In genomic region chr1:151947140-151947539, GRCh38 we compare ENCODE assay signal across 14 cellular contexts. TPM values are rescaled to one million over a fixed set of nuclear protein-coding genes. Genes with fewer than 3 reads are reported as not detected.
DNase-seq lines count a peak whose midpoint lies in the region; ATAC-seq, FAIRE-seq and TF ChIP-seq lines count a peak whose summit lies in the region.
"Had no signal": no experiment of that assay in that cellular context is flagged by ENCODE, and none has a peak within 500 bp of the region (broad histone marks: within the 10 kb centered on the region; RNA-seq: fewer than 3 reads in every experiment).

No MANE protein-coding gene starts in this region.

- no peak for TF ChIP-seq CTCF in epithelial cell of esophagus (IDR thresholded peaks at IDR 0.05; ENCODE audit: insufficient read depth, low read depth, low read length, missing control alignments)

- intact Hi-C loops in activated CD4-positive, alpha-beta T cell treated with anti-CD3 and anti-CD28 coated beads, Interleukin-2, amount 10 ng/mL, durations not matched to agents 24 days and 14 days (cut with micrococcal nuclease), result no loop called here

- no peak overlapping the region for H3K4me3 ChIP-seq in epithelial cell of esophagus (ENCODE audit: low read length)
- H3K4me3 ChIP-seq: SJSA1, uterus had no signal

- H3K4me1 Mint-ChIP-seq in activated CD4-positive, alpha-beta T cell treated with anti-CD3 and anti-CD28 coated beads, Interleukin-2, amount 10 ng/mL, durations not matched to agents 24 days and 14 days, result peaks cover 25% of the 10 kb centered on the region
- H3K4me1 Mint-ChIP-seq in stimulated activated effector memory CD8-positive, alpha-beta T cell treated with anti-CD3 and anti-CD28 coated beads, Interleukin-12 subunit alpha, Interleukin-12 subunit beta, amount 100 ng/mL, for 72 hours, result peaks cover 41% of the 10 kb centered on the region

- H3K27me3 Mint-ChIP-seq in activated CD4-positive, alpha-beta T cell treated with anti-CD3 and anti-CD28 coated beads, Interleukin-2, amount 10 ng/mL, durations not matched to agents 24 days and 14 days, result peaks cover 2% of the 10 kb centered on the region

- H3K9me3 Mint-ChIP-seq in activated CD4-positive, alpha-beta T cell treated with anti-CD3 and anti-CD28 coated beads, Interleukin-2, amount 10 ng/mL, durations not matched to agents 24 days and 14 days, result no peaks in the 10 kb centered on the region
- H3K9me3 Mint-ChIP-seq in stimulated activated effector memory CD8-positive, alpha-beta T cell treated with anti-CD3 and anti-CD28 coated beads, Interleukin-12 subunit alpha, Interleukin-12 subunit beta, amount 100 ng/mL, for 72 hours, result peaks cover 3% of the 10 kb centered on the region
- H3K9me3 Mint-ChIP-seq: neural crest cell had no signal

- no peaks in the 10 kb centered on the region for H3K36me3 Mint-ChIP-seq in activated CD4-positive, alpha-beta T cell treated with anti-CD3 and anti-CD28 coated beads, Interleukin-2, amount 10 ng/mL, durations not matched to agents 24 days and 14 days (ENCODE audit: low read depth)
- peaks cover 11% of the 10 kb centered on the region for H3K36me3 Mint-ChIP-seq in stimulated activated effector memory CD8-positive, alpha-beta T cell treated with anti-CD3 and anti-CD28 coated beads, Interleukin-12 subunit alpha, Interleukin-12 subunit beta, amount 100 ng/mL, for 72 hours

- H3K27ac Mint-ChIP-seq in activated CD4-positive, alpha-beta T cell treated with anti-CD3 and anti-CD28 coated beads, Interleukin-2, amount 10 ng/mL, durations not matched to agents 24 days and 14 days, result peak overlapping the region; percentile 94
- H3K27ac Mint-ChIP-seq in stimulated activated effector memory CD8-positive, alpha-beta T cell treated with anti-CD3 and anti-CD28 coated beads, Interleukin-12 subunit alpha, Interleukin-12 subunit beta, amount 100 ng/mL, for 72 hours, result peak overlapping the region; percentile 100

- ATAC-seq in stimulated activated effector memory CD8-positive, alpha-beta T cell treated with anti-CD3 and anti-CD28 coated beads, Interleukin-12 subunit alpha, Interleukin-12 subunit beta, amount 100 ng/mL, for 72 hours, result no peak

- DNase-seq in activated CD4-positive, alpha-beta T cell treated with anti-CD3 and anti-CD28 coated beads, Interleukin-2, amount 10 ng/mL, durations not matched to agents 24 days and 14 days, result no peak
- DNase-seq in activated CD4-positive, alpha-beta T cell treated with anti-CD3 and anti-CD28 coated beads for 4 hours, result no peak
- DNase-seq in RKO (ENCODE audit: low spot score), result peak; percentile 79
- DNase-seq in epithelial cell of esophagus (ENCODE audit: low read depth), result peak; percentile 60
- DNase-seq in stimulated activated effector memory CD8-positive, alpha-beta T cell treated with anti-CD3 and anti-CD28 coated beads, Interleukin-12 subunit alpha, Interleukin-12 subunit beta, amount 100 ng/mL, for 72 hours (ENCODE audit: low spot score in 2 of 2), result no peak
- no peak for DNase-seq in urothelium cell line (ENCODE audit: low spot score)
- no peak for DNase-seq in NOMO-1 (lab: John Stamatoyannopoulos, UW; ENCODE audit: unreplicated experiment in 2 of 2)
- no peak for DNase-seq in C1 segment of cervical spinal cord (lab: John Stamatoyannopoulos, UW)
- DNase-seq: kidney, NCI-H748 treated with DMSO at 0.1 percent for 48 hours, small intestine, uterus had no signal

- no peak for FAIRE-seq in urothelium cell line (lab: Jason Lieb, UNC)
- FAIRE-seq: kidney, small intestine had no signal

- no peak overlapping the region for H3K4me3 Mint-ChIP-seq in activated CD4-positive, alpha-beta T cell treated with anti-CD3 and anti-CD28 coated beads, Interleukin-2, amount 10 ng/mL, durations not matched to agents 24 days and 14 days
- no peak overlapping the region for H3K4me3 Mint-ChIP-seq in stimulated activated effector memory CD8-positive, alpha-beta T cell treated with anti-CD3 and anti-CD28 coated beads, Interleukin-12 subunit alpha, Interleukin-12 subunit beta, amount 100 ng/mL, for 72 hours
- H3K4me3 Mint-ChIP-seq: neural crest cell had no signal

RNA-seq across cellular contexts. Expression of gene THEM4, which starts 37.8 kb away (rescaled TPM):
- total RNA-seq in activated CD4-positive, alpha-beta T cell treated with anti-CD3 and anti-CD28 coated beads, Interleukin-2, amount 10 ng/mL, durations not matched to agents 24 days and 14 days, result 26.9 and 30.6 TPM in 2 replicates

RNA-seq across cellular contexts. Expression of gene S100A10, which starts 46.5 kb away (rescaled TPM):
- total RNA-seq in activated CD4-positive, alpha-beta T cell treated with anti-CD3 and anti-CD28 coated beads, Interleukin-2, amount 10 ng/mL, durations not matched to agents 24 days and 14 days, result 103 and 107 TPM in 2 replicates

Comparison
In these comparisons a context has a peak if more than half of its experiments do, and no peak if none do; other contexts are left out.
1. DNase-seq: peak in RKO (single experiment) and epithelial cell of esophagus (single experiment); none in activated CD4-positive, alpha-beta T cell treated with anti-CD3 and anti-CD28 coated beads, Interleukin-2, amount 10 ng/mL, durations not matched to agents 24 days and 14 days (single experiment), activated CD4-positive, alpha-beta T cell treated with anti-CD3 and anti-CD28 coated beads for 4 hours (0 of 2), stimulated activated effector memory CD8-positive, alpha-beta T cell treated with anti-CD3 and anti-CD28 coated beads, Interleukin-12 subunit alpha, Interleukin-12 subunit beta, amount 100 ng/mL, for 72 hours (0 of 2), urothelium cell line (single experiment), NOMO-1 (0 of 2) and C1 segment of cervical spinal cord (0 of 14).